11 cellular contexts compared by ENCODE assay signal in genomic region chr5:134547579-134547978, GRCh38. TPM values are rescaled to one million over a fixed set of nuclear protein-coding genes. Genes with fewer than 3 reads are reported as not detected.
DNase-seq lines count a peak whose midpoint lies in the region; ATAC-seq and TF ChIP-seq lines count a peak whose summit lies in the region.
"Had no signal": no experiment of that assay in that cellular context is flagged by ENCODE, and none has a peak within 500 bp of the region (broad histone marks: within the 10 kb centered on the region; RNA-seq: fewer than 3 reads in every experiment).

No MANE protein-coding gene starts in this region.

- no peaks in the 10 kb centered on the region for H3K9me3 ChIP-seq in right cardiac atrium (ENCODE audit: control insufficient read depth, low read length)
- H3K9me3 ChIP-seq in thyroid gland, result no peaks in the 10 kb centered on the region
- H3K9me3 ChIP-seq: BE2C, lower lobe of right lung had no signal

- peak; percentile 53 to 55 for ATAC-seq in right cardiac atrium

- H3K27me3 Mint-ChIP-seq in activated naive CD4-positive, alpha-beta T cell treated with anti-CD3 and anti-CD28 coated beads for 36 hours (ENCODE audit: low read depth), result no peaks in the 10 kb centered on the region
- H3K27me3 Mint-ChIP-seq in activated naive CD4-positive, alpha-beta T cell treated with anti-CD3 and anti-CD28 coated beads, Interleukin-2, amount 10 ng/mL, durations not matched to agents 7 days and 5 days, result no peaks in the 10 kb centered on the region
- no peaks in the 10 kb centered on the region for H3K27me3 Mint-ChIP-seq in activated naive CD8-positive, alpha-beta T cell treated with anti-CD3 and anti-CD28 coated beads for 36 hours

- H3K4me1 ChIP-seq in right cardiac atrium (ENCODE audit: control insufficient read depth, insufficient read depth, low read length), result peaks cover 46% of the 10 kb centered on the region
- H3K4me1 ChIP-seq in thyroid gland, result peaks cover 45 to 68% of the 10 kb centered on the region in 2 donors
- H3K4me1 ChIP-seq: BE2C had no signal

- no peaks in the 10 kb centered on the region for H3K27me3 ChIP-seq in right cardiac atrium (ENCODE audit: control insufficient read depth, insufficient read depth)
- no peaks in the 10 kb centered on the region for H3K27me3 ChIP-seq in thyroid gland
- H3K27me3 ChIP-seq: BE2C had no signal

- peaks cover 72% of the 10 kb centered on the region for H3K4me1 Mint-ChIP-seq in activated naive CD4-positive, alpha-beta T cell treated with anti-CD3 and anti-CD28 coated beads for 36 hours (ENCODE audit: low read depth)
- peaks cover 33% of the 10 kb centered on the region for H3K4me1 Mint-ChIP-seq in activated naive CD4-positive, alpha-beta T cell treated with anti-CD3 and anti-CD28 coated beads, Interleukin-2, amount 10 ng/mL, durations not matched to agents 7 days and 5 days
- H3K4me1 Mint-ChIP-seq in activated naive CD8-positive, alpha-beta T cell treated with anti-CD3 and anti-CD28 coated beads for 36 hours, result peaks cover 63% of the 10 kb centered on the region

- CTCF ChIA-PET in activated naive CD4-positive, alpha-beta T cell treated with anti-CD3 and anti-CD28 coated beads for 36 hours (lab: Charles Lee), result interaction anchor here (1.3 to 5.3 kb wide), 3 partner anchors 15 to 30 kb away, joined by 4 to 29 read pairs (median 5); partner anchors contain the start of gene JADE2
- CTCF ChIA-PET in activated naive CD4-positive, alpha-beta T cell treated with anti-CD3 and anti-CD28 coated beads, Interleukin-2, amount 10 ng/mL, durations not matched to agents 7 days and 5 days (lab: Charles Lee), result interaction anchor here (1.0 to 1.3 kb wide), 2 partner anchors 20 to 244 kb away, joined by 3 to 6 read pairs; no protein-coding TSS in a partner anchor

- intact Hi-C loops in activated naive CD4-positive, alpha-beta T cell treated with anti-CD3 and anti-CD28 coated beads for 36 hours (cut with micrococcal nuclease), result no loop called here
- intact Hi-C loops in right cardiac atrium (cut with DNase I), result no loop called here
- intact Hi-C loops in thyroid gland (cut with DNase I), result no loop called here

- H3K27ac ChIP-seq in right cardiac atrium (ENCODE audit: low read length) (peak overlapping the region; percentile 44), thyroid gland (peak overlapping the region; percentile 4 to 97 (median 27))
- H3K27ac ChIP-seq: lower lobe of right lung had no signal

- peak in 1 of 2 donors; percentile 11 for TF ChIP-seq POLR2A in thyroid gland (IDR thresholded peaks at IDR 0.05)

- WGBS in right cardiac atrium, result 50% methylated on average over 2 of the region's 2 CpGs
- WGBS in thyroid gland, 2 donors, result 37 to 65% methylated on average over 2 of the region's 2 CpGs

- peak overlapping the region; percentile 46 for H3K27ac Mint-ChIP-seq in activated naive CD4-positive, alpha-beta T cell treated with anti-CD3 and anti-CD28 coated beads for 36 hours
- H3K27ac Mint-ChIP-seq in activated naive CD4-positive, alpha-beta T cell treated with anti-CD3 and anti-CD28 coated beads, Interleukin-2, amount 10 ng/mL, durations not matched to agents 7 days and 5 days, result no peak overlapping the region
- H3K27ac Mint-ChIP-seq in activated naive CD8-positive, alpha-beta T cell treated with anti-CD3 and anti-CD28 coated beads for 36 hours, result peak overlapping the region; percentile 10

- H3K36me3 Mint-ChIP-seq in activated naive CD4-positive, alpha-beta T cell treated with anti-CD3 and anti-CD28 coated beads for 36 hours (ENCODE audit: low read depth), result peaks cover 40% of the 10 kb centered on the region
- H3K36me3 Mint-ChIP-seq in activated naive CD4-positive, alpha-beta T cell treated with anti-CD3 and anti-CD28 coated beads, Interleukin-2, amount 10 ng/mL, durations not matched to agents 7 days and 5 days, result peaks cover 35% of the 10 kb centered on the region
- peaks cover 43% of the 10 kb centered on the region for H3K36me3 Mint-ChIP-seq in activated naive CD8-positive, alpha-beta T cell treated with anti-CD3 and anti-CD28 coated beads for 36 hours

- H3K4me3 Mint-ChIP-seq in activated naive CD4-positive, alpha-beta T cell treated with anti-CD3 and anti-CD28 coated beads for 36 hours, result no peak overlapping the region
- H3K4me3 Mint-ChIP-seq in activated naive CD4-positive, alpha-beta T cell treated with anti-CD3 and anti-CD28 coated beads, Interleukin-2, amount 10 ng/mL, durations not matched to agents 7 days and 5 days, result no peak overlapping the region
- no peak overlapping the region for H3K4me3 Mint-ChIP-seq in activated naive CD8-positive, alpha-beta T cell treated with anti-CD3 and anti-CD28 coated beads for 36 hours

- no peaks in the 10 kb centered on the region for H3K9me3 Mint-ChIP-seq in activated naive CD4-positive, alpha-beta T cell treated with anti-CD3 and anti-CD28 coated beads for 36 hours
- no peaks in the 10 kb centered on the region for H3K9me3 Mint-ChIP-seq in activated naive CD4-positive, alpha-beta T cell treated with anti-CD3 and anti-CD28 coated beads, Interleukin-2, amount 10 ng/mL, durations not matched to agents 7 days and 5 days
- H3K9me3 Mint-ChIP-seq in activated naive CD8-positive, alpha-beta T cell treated with anti-CD3 and anti-CD28 coated beads for 36 hours, result no peaks in the 10 kb centered on the region

- no peak for DNase-seq in activated naive CD4-positive, alpha-beta T cell treated with anti-CD3 and anti-CD28 coated beads for 36 hours
- no peak for DNase-seq in activated naive CD4-positive, alpha-beta T cell treated with anti-CD3 and anti-CD28 coated beads, Interleukin-2, amount 10 ng/mL, durations not matched to agents 7 days and 5 days
- DNase-seq in activated naive CD8-positive, alpha-beta T cell treated with anti-CD3 and anti-CD28 coated beads for 36 hours, result no peak
- DNase-seq in right cardiac atrium, result peak; percentile 76 to 85 (median 82)
- peak; percentile 66 to 76 for DNase-seq in thyroid gland
- no peak for DNase-seq in activated CD4-positive, CD25-positive, alpha-beta regulatory T cell (lab: John Stamatoyannopoulos, UW)
- DNase-seq in NCI-H2029 treated with DMSO at 0.1 percent for 48 hours (lab: John Stamatoyannopoulos, UW), result no peak
- no peak for DNase-seq in stimulated activated CD4-positive, alpha-beta T cell treated with anti-CD3 and anti-CD28 coated beads, Interleukin-15, amount 100 ng/mL, for 24 hours
- DNase-seq: BE2C, cortex of kidney, lower lobe of right lung had no signal

- peaks cover 9 to 18% of the 10 kb centered on the region in 2 donors for H3K36me3 ChIP-seq in thyroid gland
- H3K36me3 ChIP-seq: BE2C had no signal

- TF ChIP-seq CTCF in thyroid gland (IDR thresholded peaks at IDR 0.05), result no peak

- H3K4me3 ChIP-seq in right cardiac atrium (ENCODE audit: low read length) (no peak overlapping the region), thyroid gland (replicated peaks in 1 of 3) (no peak overlapping the region)
- H3K4me3 ChIP-seq: lower lobe of right lung had no signal

RNA-seq across cellular contexts. Expression of gene JADE2, which starts 22.1 kb away (rescaled TPM):
- total RNA-seq in activated naive CD4-positive, alpha-beta T cell treated with anti-CD3 and anti-CD28 coated beads for 36 hours, result 10 to 100 TPM; 78.4 to 86.6 TPM
- 10 to 100 TPM; 80.2 to 80.3 TPM for total RNA-seq in activated naive CD8-positive, alpha-beta T cell treated with anti-CD3 and anti-CD28 coated beads for 36 hours
- 10 to 100 TPM; 45.5 to 51.6 (median 48.3) TPM for total RNA-seq in right cardiac atrium
- 18.6 TPM for polyA plus RNA-seq in right cardiac atrium
- 100 to 1,000 TPM in 1 of 4 donors, 10 to 100 TPM in 3; 51.7 to 116 (median 76.6) TPM for total RNA-seq in thyroid gland

Comparison
In these comparisons a context has a peak if more than half of its experiments do, and no peak if none do; other contexts are left out.
1. DNase-seq: peak in right cardiac atrium (3 of 3) and thyroid gland (2 of 2); none in activated naive CD4-positive, alpha-beta T cell treated with anti-CD3 and anti-CD28 coated beads for 36 hours (single experiment), activated naive CD4-positive, alpha-beta T cell treated with anti-CD3 and anti-CD28 coated beads, Interleukin-2, amount 10 ng/mL, durations not matched to agents 7 days and 5 days (single experiment), activated naive CD8-positive, alpha-beta T cell treated with anti-CD3 and anti-CD28 coated beads for 36 hours (single experiment), activated CD4-positive, CD25-positive, alpha-beta regulatory T cell (0 of 4), NCI-H2029 treated with DMSO at 0.1 percent for 48 hours (single experiment) and stimulated activated CD4-positive, alpha-beta T cell treated with anti-CD3 and anti-CD28 coated beads, Interleukin-15, amount 100 ng/mL, for 24 hours (single experiment).